Comparison of ENCODE assay signal across 1 cellular context in the genomic region with DNA sequence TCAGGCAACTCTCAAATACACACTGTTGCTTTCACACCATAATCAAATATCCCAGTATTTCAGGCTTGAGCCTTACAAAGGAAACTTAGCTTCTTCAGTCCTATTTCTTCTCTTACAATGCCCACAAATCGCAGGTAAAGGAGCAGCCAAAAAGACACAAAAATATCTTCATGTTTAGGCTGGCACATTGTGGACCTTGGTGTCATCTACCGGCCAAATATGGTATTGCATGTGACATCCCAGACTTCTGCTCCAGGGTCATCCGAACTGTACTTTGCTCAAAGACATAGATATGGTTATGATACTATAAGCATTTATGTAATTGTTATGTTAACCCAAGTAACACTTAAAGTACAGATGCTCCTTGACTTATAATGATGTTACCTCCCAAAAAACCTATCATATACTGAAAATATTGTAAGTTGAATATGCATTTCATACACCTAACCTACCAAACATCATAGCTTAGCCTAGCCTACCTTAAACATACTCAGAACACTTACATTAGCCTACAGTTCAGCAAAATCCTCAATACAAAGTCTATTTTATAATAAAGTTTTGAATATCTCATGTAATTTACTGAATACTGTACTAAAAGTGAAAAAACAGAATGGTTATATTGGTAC.
TF ChIP-seq lines count a peak whose summit lies in the region.

No MANE protein-coding gene starts in this region.

TF ChIP-seq in K562, 482 proteins besides CTCF, POLR2A, EP300 and RAD21 (continued from another document):
- TF ChIP-seq, protein P1, sequence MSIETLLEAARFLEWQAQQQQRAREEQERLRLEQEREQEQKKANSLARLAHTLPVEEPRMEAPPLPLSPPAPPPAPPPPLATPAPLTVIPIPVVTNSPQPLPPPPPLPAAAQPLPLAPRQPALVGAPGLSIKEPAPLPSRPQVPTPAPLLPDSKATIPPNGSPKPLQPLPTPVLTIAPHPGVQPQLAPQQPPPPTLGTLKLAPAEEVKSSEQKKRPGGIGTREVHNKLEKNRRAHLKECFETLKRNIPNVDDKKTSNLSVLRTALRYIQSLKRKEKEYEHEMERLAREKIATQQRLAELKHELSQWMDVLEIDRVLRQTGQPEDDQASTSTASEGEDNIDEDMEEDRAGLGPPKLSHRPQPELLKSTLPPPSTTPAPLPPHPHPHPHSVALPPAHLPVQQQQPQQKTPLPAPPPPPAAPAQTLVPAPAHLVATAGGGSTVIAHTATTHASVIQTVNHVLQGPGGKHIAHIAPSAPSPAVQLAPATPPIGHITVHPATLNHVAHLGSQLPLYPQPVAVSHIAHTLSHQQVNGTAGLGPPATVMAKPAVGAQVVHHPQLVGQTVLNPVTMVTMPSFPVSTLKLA (conservative IDR thresholded peaks at IDR 0.05), result 0 out of 4 replicates have a peak, but pooled peaks of 1 of the 2 experiments have one; percentile 24
- TF ChIP-seq, protein P2, sequence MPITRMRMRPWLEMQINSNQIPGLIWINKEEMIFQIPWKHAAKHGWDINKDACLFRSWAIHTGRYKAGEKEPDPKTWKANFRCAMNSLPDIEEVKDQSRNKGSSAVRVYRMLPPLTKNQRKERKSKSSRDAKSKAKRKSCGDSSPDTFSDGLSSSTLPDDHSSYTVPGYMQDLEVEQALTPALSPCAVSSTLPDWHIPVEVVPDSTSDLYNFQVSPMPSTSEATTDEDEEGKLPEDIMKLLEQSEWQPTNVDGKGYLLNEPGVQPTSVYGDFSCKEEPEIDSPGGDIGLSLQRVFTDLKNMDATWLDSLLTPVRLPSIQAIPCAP (CRISPR knock-in tag; IDR thresholded peaks at IDR 0.05; ENCODE audit: borderline replicate concordance), result no peak
- TF ChIP-seq COPS2 (conservative IDR thresholded peaks at IDR 0.05), result no peak
- TF ChIP-seq ETV6 (IDR thresholded peaks at IDR 0.05; ENCODE audit: borderline replicate concordance in 1 of 2, low read depth in 2 of 2, low read length in 1 of 2), result no peak
- no peak for TF ChIP-seq ETV6 (CRISPR knock-in tag; IDR thresholded peaks at IDR 0.05; ENCODE audit: borderline replicate concordance)
- TF ChIP-seq SIX5 (IDR thresholded peaks at IDR 0.05; ENCODE audit: borderline replicate concordance in 1 of 2, insufficient read depth in 1 of 2, low read depth in 1 of 2, low read length in 2 of 2), result no peak
- TF ChIP-seq KLF16 (IDR thresholded peaks at IDR 0.05), result peak; percentile 66; the same call in 1 of the 2 replicates
- no peak for TF ChIP-seq ZNF197 (CRISPR knock-in tag; IDR thresholded peaks at IDR 0.05; ENCODE audit: low read depth)
- TF ChIP-seq CC2D1A (IDR thresholded peaks at IDR 0.05), result peak; percentile 65; the same call in 1 of the 2 replicates
- TF ChIP-seq MTA1 (IDR thresholded peaks at IDR 0.05; ENCODE audit: borderline replicate concordance), result no peak
- TF ChIP-seq SREBF1 (IDR thresholded peaks at IDR 0.05; ENCODE audit: borderline replicate concordance, low read depth, low read length), result no peak
- TF ChIP-seq STAG1 (CRISPR knock-in tag; IDR thresholded peaks at IDR 0.05; ENCODE audit: borderline replicate concordance), result peak; percentile 73; the same call in 1 of the 2 replicates
- TF ChIP-seq DACH1 (IDR thresholded peaks at IDR 0.05; ENCODE audit: partially characterized antibody), result no peak
- peak; percentile 32; the same call in 1 of the 2 replicates for TF ChIP-seq RB1 (IDR thresholded peaks at IDR 0.05; ENCODE audit: low read depth)
- TF ChIP-seq SRF (CRISPR knock-in tag; IDR thresholded peaks at IDR 0.05), result no peak; a peak in 1 of 4 replicates
- TF ChIP-seq, protein P3, sequence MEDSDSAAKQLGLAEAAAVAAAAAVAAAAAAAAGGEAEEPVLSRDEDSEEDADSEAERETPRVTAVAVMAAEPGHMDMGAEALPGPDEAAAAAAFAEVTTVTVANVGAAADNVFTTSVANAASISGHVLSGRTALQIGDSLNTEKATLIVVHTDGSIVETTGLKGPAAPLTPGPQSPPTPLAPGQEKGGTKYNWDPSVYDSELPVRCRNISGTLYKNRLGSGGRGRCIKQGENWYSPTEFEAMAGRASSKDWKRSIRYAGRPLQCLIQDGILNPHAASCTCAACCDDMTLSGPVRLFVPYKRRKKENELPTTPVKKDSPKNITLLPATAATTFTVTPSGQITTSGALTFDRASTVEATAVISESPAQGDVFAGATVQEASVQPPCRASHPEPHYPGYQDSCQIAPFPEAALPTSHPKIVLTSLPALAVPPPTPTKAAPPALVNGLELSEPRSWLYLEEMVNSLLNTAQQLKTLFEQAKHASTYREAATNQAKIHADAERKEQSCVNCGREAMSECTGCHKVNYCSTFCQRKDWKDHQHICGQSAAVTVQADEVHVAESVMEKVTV (CRISPR knock-in tag; IDR thresholded peaks at IDR 0.05), result peak; percentile 97
- TF ChIP-seq, protein P4, sequence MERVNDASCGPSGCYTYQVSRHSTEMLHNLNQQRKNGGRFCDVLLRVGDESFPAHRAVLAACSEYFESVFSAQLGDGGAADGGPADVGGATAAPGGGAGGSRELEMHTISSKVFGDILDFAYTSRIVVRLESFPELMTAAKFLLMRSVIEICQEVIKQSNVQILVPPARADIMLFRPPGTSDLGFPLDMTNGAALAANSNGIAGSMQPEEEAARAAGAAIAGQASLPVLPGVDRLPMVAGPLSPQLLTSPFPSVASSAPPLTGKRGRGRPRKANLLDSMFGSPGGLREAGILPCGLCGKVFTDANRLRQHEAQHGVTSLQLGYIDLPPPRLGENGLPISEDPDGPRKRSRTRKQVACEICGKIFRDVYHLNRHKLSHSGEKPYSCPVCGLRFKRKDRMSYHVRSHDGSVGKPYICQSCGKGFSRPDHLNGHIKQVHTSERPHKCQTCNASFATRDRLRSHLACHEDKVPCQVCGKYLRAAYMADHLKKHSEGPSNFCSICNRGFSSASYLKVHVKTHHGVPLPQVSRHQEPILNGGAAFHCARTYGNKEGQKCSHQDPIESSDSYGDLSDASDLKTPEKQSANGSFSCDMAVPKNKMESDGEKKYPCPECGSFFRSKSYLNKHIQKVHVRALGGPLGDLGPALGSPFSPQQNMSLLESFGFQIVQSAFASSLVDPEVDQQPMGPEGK (CRISPR knock-in tag; IDR thresholded peaks at IDR 0.05; ENCODE audit: borderline replicate concordance), result no peak
- TF ChIP-seq, protein P5, sequence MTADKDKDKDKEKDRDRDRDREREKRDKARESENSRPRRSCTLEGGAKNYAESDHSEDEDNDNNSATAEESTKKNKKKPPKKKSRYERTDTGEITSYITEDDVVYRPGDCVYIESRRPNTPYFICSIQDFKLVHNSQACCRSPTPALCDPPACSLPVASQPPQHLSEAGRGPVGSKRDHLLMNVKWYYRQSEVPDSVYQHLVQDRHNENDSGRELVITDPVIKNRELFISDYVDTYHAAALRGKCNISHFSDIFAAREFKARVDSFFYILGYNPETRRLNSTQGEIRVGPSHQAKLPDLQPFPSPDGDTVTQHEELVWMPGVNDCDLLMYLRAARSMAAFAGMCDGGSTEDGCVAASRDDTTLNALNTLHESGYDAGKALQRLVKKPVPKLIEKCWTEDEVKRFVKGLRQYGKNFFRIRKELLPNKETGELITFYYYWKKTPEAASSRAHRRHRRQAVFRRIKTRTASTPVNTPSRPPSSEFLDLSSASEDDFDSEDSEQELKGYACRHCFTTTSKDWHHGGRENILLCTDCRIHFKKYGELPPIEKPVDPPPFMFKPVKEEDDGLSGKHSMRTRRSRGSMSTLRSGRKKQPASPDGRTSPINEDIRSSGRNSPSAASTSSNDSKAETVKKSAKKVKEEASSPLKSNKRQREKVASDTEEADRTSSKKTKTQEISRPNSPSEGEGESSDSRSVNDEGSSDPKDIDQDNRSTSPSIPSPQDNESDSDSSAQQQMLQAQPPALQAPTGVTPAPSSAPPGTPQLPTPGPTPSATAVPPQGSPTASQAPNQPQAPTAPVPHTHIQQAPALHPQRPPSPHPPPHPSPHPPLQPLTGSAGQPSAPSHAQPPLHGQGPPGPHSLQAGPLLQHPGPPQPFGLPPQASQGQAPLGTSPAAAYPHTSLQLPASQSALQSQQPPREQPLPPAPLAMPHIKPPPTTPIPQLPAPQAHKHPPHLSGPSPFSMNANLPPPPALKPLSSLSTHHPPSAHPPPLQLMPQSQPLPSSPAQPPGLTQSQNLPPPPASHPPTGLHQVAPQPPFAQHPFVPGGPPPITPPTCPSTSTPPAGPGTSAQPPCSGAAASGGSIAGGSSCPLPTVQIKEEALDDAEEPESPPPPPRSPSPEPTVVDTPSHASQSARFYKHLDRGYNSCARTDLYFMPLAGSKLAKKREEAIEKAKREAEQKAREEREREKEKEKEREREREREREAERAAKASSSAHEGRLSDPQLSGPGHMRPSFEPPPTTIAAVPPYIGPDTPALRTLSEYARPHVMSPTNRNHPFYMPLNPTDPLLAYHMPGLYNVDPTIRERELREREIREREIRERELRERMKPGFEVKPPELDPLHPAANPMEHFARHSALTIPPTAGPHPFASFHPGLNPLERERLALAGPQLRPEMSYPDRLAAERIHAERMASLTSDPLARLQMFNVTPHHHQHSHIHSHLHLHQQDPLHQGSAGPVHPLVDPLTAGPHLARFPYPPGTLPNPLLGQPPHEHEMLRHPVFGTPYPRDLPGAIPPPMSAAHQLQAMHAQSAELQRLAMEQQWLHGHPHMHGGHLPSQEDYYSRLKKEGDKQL (CRISPR knock-in tag; IDR thresholded peaks at IDR 0.05; ENCODE audit: borderline replicate concordance), result no peak
- TF ChIP-seq ZNF695 (CRISPR knock-in tag; IDR thresholded peaks at IDR 0.05), result no peak
- TF ChIP-seq NFE2 (IDR thresholded peaks at IDR 0.05; ENCODE audit: low read depth), result no peak
